ENCODE assay signal across 1 cellular context in the genomic region with DNA sequence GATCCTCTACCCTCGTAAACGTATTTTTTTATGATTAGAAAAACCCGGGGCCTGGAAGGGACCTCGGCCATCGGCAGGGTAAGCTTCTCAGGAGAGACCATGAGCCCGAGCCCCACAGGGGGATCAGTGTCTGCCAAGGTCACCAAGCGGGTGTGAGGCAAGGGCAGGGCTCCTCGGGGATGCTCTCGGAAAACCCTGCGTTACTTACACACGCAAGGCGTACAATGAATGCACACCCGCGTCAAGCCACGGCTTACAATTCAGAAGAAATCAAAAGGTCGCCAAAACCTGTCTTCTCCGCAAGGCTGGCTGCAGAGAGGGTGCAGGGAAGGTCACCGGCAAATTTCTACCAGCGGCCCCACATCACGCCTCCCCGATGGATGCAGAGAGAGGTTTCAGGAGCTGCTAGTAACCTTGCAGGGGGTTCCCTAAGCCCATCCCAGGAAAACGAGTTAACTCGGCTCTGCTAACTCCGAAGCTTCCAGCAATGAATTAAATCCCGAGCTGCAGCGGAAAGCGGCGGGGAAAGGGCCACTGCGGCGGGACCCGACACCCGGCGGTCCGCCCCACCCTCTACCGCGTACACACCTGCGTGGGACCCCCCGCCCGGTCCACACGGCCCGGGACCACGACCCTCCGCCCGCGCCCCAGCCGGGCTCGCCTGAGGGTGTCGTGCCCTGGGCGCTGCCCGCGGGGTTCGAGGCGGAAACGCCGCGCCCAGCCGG.
A peak's percentile ranks its signal among the peaks of the same experiment; 100 is the strongest.
TF ChIP-seq lines count a peak whose summit lies in the region.

No MANE protein-coding gene starts in this region.

TF ChIP-seq in K562, 482 proteins besides CTCF, POLR2A, EP300 and RAD21 (continued from another document):
- TF ChIP-seq, protein P1, sequence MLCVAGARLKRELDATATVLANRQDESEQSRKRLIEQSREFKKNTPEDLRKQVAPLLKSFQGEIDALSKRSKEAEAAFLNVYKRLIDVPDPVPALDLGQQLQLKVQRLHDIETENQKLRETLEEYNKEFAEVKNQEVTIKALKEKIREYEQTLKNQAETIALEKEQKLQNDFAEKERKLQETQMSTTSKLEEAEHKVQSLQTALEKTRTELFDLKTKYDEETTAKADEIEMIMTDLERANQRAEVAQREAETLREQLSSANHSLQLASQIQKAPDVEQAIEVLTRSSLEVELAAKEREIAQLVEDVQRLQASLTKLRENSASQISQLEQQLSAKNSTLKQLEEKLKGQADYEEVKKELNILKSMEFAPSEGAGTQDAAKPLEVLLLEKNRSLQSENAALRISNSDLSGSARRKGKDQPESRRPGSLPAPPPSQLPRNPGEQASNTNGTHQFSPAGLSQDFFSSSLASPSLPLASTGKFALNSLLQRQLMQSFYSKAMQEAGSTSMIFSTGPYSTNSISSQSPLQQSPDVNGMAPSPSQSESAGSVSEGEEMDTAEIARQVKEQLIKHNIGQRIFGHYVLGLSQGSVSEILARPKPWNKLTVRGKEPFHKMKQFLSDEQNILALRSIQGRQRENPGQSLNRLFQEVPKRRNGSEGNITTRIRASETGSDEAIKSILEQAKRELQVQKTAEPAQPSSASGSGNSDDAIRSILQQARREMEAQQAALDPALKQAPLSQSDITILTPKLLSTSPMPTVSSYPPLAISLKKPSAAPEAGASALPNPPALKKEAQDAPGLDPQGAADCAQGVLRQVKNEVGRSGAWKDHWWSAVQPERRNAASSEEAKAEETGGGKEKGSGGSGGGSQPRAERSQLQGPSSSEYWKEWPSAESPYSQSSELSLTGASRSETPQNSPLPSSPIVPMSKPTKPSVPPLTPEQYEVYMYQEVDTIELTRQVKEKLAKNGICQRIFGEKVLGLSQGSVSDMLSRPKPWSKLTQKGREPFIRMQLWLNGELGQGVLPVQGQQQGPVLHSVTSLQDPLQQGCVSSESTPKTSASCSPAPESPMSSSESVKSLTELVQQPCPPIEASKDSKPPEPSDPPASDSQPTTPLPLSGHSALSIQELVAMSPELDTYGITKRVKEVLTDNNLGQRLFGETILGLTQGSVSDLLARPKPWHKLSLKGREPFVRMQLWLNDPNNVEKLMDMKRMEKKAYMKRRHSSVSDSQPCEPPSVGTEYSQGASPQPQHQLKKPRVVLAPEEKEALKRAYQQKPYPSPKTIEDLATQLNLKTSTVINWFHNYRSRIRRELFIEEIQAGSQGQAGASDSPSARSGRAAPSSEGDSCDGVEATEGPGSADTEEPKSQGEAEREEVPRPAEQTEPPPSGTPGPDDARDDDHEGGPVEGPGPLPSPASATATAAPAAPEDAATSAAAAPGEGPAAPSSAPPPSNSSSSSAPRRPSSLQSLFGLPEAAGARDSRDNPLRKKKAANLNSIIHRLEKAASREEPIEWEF (CRISPR knock-in tag; IDR thresholded peaks at IDR 0.05) = peak; percentile 35; the same call in 1 of the 2 replicates
- TF ChIP-seq NCOA2 (IDR thresholded peaks at IDR 0.05; ENCODE audit: partially characterized antibody in 2 of 2) = no peak
- peak; percentile 39 for TF ChIP-seq RBBP5 (IDR thresholded peaks at IDR 0.05; ENCODE audit: borderline replicate concordance, insufficient read depth, low read length, poor library complexity, severe bottlenecking)
- no peak for TF ChIP-seq JUN (IDR thresholded peaks at IDR 0.05; ENCODE audit: borderline replicate concordance, low read depth, low read length)
- TF ChIP-seq JUN (CRISPR knock-in tag; IDR thresholded peaks at IDR 0.05; ENCODE audit: borderline replicate concordance) = no peak
